ENCODE assay signal across 9 cellular contexts in the genomic region with DNA sequence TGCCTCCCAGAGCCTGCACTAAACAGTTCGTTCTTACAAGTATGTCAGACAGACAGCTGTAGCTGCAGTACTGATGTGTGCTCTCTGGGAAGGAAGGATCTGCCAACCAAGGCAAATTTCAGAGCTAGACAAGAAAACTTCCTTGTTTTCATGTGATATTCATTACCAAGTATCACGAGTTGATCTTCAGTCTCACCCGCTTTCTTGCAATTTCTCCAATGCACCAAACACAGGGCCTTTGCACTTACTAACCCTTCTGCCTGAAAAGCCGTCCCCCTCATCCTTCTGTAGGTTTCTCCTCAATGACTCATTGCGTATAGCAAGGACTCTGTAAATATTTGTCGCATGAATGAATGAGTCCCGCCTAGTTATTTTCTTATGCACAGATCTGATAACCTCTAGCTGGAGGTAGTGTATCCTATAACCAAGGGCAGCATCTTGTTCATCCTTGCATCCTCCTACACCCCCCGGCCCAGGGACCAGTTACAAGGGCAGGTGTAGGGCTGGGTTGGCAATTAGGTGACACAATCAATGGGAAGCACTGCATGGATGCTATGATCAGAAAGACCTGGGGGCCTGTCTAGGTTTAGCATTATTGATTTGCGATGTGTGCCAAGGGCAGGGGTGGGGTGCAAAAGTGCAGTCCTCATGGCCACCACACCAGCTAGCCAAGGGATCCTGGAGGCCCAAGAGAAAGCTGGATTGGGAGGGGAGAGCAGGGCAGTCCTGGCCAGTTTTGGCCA.
A peak's percentile ranks its signal among the peaks of the same experiment; 100 is the strongest.
DNase-seq lines count a peak whose midpoint lies in the region; FAIRE-seq and TF ChIP-seq lines count a peak whose summit lies in the region.
"Had no signal": no experiment of that assay in that cellular context is flagged by ENCODE, and none has a peak within 500 bp of the region (broad histone marks: within the 10 kb centered on the region; RNA-seq: fewer than 3 reads in every experiment).

No MANE protein-coding gene starts in this region.

- DNase-seq in AG09309 (ENCODE audit: low read depth) (no peak), H54 (ENCODE audit: insufficient read length, low spot score) (peak; percentile 71), cardiac fibroblast (ENCODE audit: low read depth in 2 of 2) (peak in 1 of 2 donors; percentile 61), NCI-H1417 treated with DMSO at 0.1 percent for 48 hours (lab: John Stamatoyannopoulos, UW) (no peak), GM19240 (ENCODE audit: insufficient read length, low spot score) (no peak), NCI-H146 (lab: John Stamatoyannopoulos, UW) (no peak), NCI-H1105 treated with DMSO at 0.1 percent for 48 hours (lab: John Stamatoyannopoulos, UW) (no peak)

- FAIRE-seq in H54 (lab: Jason Lieb, UNC) = peak; percentile 15

- no peak for TF ChIP-seq POLR2A in H54 (IDR thresholded peaks at IDR 0.05; ENCODE audit: low read depth, low read length)

- TF ChIP-seq CTCF in AG09309 (IDR thresholded peaks at IDR 0.05; ENCODE audit: control insufficient read depth, insufficient read depth, low read depth, low read length, missing control alignments) (no peak), cardiac fibroblast (IDR thresholded peaks at IDR 0.05; ENCODE audit: low read depth, low read length) (no peak)

- H3K9ac ChIP-seq in mucosa of rectum (ENCODE audit: low read depth in 1 of 2, low read length in 2 of 2) = no peak overlapping the region

- peak overlapping the region; percentile 60 for H3K4me3 ChIP-seq in AG09309 (ENCODE audit: control insufficient read depth, low read depth, low read length)
- peak overlapping the region; percentile 80 to 91 for H3K4me3 ChIP-seq in cardiac fibroblast (replicated peaks in 1 of 2; ENCODE audit: low read depth in 2 of 2, low read length in 2 of 2)
- H3K4me3 ChIP-seq in mucosa of rectum (ENCODE audit: low read length in 2 of 2) = no peak overlapping the region

- no peaks in the 10 kb centered on the region for H3K36me3 ChIP-seq in mucosa of rectum (ENCODE audit: control insufficient read depth in 2 of 2, insufficient read depth in 2 of 2, low read length in 2 of 2)
- H3K36me3 ChIP-seq: prostate gland had no signal

- H3K9me3 ChIP-seq in mucosa of rectum (ENCODE audit: control insufficient read depth in 2 of 2, low read length in 2 of 2) = no peaks in the 10 kb centered on the region
- H3K9me3 ChIP-seq: prostate gland had no signal

- peak overlapping the region; percentile 15 to 19 for H3K27ac ChIP-seq in mucosa of rectum (ENCODE audit: low read depth in 2 of 2, low read length in 2 of 2)
- H3K27ac ChIP-seq: prostate gland had no signal

- peaks cover 0 to 4% of the 10 kb centered on the region in 2 donors for H3K27me3 ChIP-seq in mucosa of rectum (ENCODE audit: control insufficient read depth in 2 of 2, insufficient read depth in 2 of 2, low read length in 2 of 2)

- H3K4me1 ChIP-seq in mucosa of rectum (ENCODE audit: control insufficient read depth in 2 of 2, insufficient read depth in 2 of 2, low read length in 2 of 2) = peaks cover 8 to 14% of the 10 kb centered on the region in 2 donors
- H3K4me1 ChIP-seq: prostate gland had no signal

Comparison
In these comparisons a context has a peak if more than half of its experiments do, and no peak if none do; other contexts are left out.
1. H3K4me3 ChIP-seq: peak in AG09309 (single experiment) and cardiac fibroblast (2 of 2); none in mucosa of rectum (0 of 2).